Comparison of ENCODE assay signal across 8 cellular contexts in the genomic region with DNA sequence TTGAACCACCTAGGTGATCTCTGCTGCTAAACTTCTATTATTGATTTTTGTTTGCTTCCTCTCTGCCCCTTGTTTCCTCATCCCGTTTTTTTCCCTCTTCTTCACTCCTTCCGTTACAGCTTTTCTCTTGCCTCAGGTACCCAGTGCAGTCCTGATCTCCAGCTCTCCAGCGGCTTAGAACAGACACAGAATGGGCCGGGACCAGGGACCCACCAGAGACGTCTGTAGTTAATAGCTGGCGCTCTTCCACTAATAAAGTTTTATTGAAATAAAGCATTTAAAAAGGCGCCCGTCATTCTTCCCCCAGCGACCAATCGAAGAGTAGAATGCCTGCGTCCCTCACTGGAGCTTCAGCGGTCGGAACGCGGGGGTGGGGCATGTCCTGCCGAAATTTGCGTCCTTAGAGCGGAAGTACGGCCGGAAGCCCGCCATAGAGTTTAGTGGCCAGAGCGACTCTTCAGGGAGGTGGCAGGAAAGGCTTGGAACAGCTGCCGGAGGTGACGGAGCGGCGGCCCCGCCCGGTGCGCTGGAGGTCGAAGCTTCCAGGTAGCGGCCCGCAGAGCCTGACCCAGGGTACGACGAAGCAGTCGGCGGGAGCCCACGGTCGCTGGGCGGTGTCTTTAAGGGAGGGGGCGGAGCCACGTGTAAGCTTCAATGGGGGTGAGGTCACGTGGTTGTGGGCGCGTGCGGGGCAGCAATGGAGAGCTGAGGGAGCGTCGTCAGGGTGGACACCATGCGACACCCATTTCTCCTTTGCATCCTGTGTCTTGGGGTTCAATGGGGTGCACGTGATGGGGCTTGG.
A peak's percentile ranks its signal among the peaks of the same experiment; 100 is the strongest.
DNase-seq lines count a peak whose midpoint lies in the region; ATAC-seq and TF ChIP-seq lines count a peak whose summit lies in the region.

TSS of gene COPS7A (plus strand) at position 440 of the 802 bp plus-strand sequence. CDS start 611 bp downstream, outside the sequence.

- DNase-seq in GM06990 (ENCODE audit: extremely low read depth, insufficient read length): peak; percentile 100
- DNase-seq in NCI-H1092 (lab: John Stamatoyannopoulos, UW): peak; percentile 97
- DNase-seq in germinal center (ENCODE audit: low spot score): peak; percentile 96
- DNase-seq in non-pigmented ciliary epithelial cell (ENCODE audit: low read depth): peak; percentile 93
- DNase-seq in superior temporal gyrus (ENCODE audit: extremely low spot score): peak; percentile 99

- TF ChIP-seq CTCF in GM06990 (IDR thresholded peaks at IDR 0.05; ENCODE audit: insufficient read depth, low read length, poor library complexity, severe bottlenecking): no peak

- H3K4me3 Mint-ChIP-seq in activated naive CD4-positive, alpha-beta T cell treated with anti-CD3 and anti-CD28 coated beads, Interleukin-2, amount 50 U/mL, for 24 hours: peak within 1 kb of the TSS; percentile 99

- no peaks in the 10 kb centered on the region; the same call in 1 of the 2 replicates for H3K36me3 ChIP-seq in GM06990 (ENCODE audit: control insufficient read depth, insufficient read depth, low read length)

- ATAC-seq in HG02588 (IDR thresholded peaks at IDR 0.05; ENCODE audit: unreplicated experiment) (peak; percentile 90), SK-N-SH treated with all-trans-retinoic acid at 6 μM for 48 hours (peak; percentile 98)

- peaks cover 31% of the 10 kb centered on the region for H3K4me1 Mint-ChIP-seq in activated naive CD4-positive, alpha-beta T cell treated with anti-CD3 and anti-CD28 coated beads, Interleukin-2, amount 50 U/mL, for 24 hours

- peak within 1 kb of the TSS; percentile 99 for H3K27ac Mint-ChIP-seq in activated naive CD4-positive, alpha-beta T cell treated with anti-CD3 and anti-CD28 coated beads, Interleukin-2, amount 50 U/mL, for 24 hours

- peak within 1 kb of the TSS; percentile 80 for H3K4me3 ChIP-seq in GM06990 (replicated peaks; ENCODE audit: low read depth, low read length)

- H3K27me3 ChIP-seq in GM06990 (replicated peaks; ENCODE audit: control insufficient read depth, insufficient read depth, low read length): no peaks in the 10 kb centered on the region

- H3K9me3 Mint-ChIP-seq in activated naive CD4-positive, alpha-beta T cell treated with anti-CD3 and anti-CD28 coated beads, Interleukin-2, amount 50 U/mL, for 24 hours: no peaks in the 10 kb centered on the region

- H3K36me3 Mint-ChIP-seq in activated naive CD4-positive, alpha-beta T cell treated with anti-CD3 and anti-CD28 coated beads, Interleukin-2, amount 50 U/mL, for 24 hours: peaks cover 6% of the 10 kb centered on the region

- H3K27me3 Mint-ChIP-seq in activated naive CD4-positive, alpha-beta T cell treated with anti-CD3 and anti-CD28 coated beads, Interleukin-2, amount 50 U/mL, for 24 hours: no peaks in the 10 kb centered on the region

TF ChIP-seq in SK-N-SH treated with all-trans-retinoic acid at 6 μM for 48 hours, 23 proteins besides CTCF, POLR2A, EP300 and RAD21:
- TF ChIP-seq CREB5 (CRISPR knock-in tag; IDR thresholded peaks at IDR 0.05; ENCODE audit: low read depth) (no peak), PPARA (CRISPR knock-in tag; IDR thresholded peaks at IDR 0.05; ENCODE audit: borderline replicate concordance) (no peak), ZFP30 (CRISPR knock-in tag; IDR thresholded peaks at IDR 0.05) (no peak), CSDC2 (CRISPR knock-in tag; IDR thresholded peaks at IDR 0.05) (peak; percentile 55; the same call in 1 of the 2 replicates), ZNF8 (CRISPR knock-in tag; IDR thresholded peaks at IDR 0.05) (0 out of 2 replicates have a peak, but pooled peaks have one; percentile 5), PATZ1 (CRISPR knock-in tag; IDR thresholded peaks at IDR 0.05; ENCODE audit: borderline replicate concordance) (peak; percentile 41; the same call in 1 of the 2 replicates)
- TF ChIP-seq, protein P1, sequence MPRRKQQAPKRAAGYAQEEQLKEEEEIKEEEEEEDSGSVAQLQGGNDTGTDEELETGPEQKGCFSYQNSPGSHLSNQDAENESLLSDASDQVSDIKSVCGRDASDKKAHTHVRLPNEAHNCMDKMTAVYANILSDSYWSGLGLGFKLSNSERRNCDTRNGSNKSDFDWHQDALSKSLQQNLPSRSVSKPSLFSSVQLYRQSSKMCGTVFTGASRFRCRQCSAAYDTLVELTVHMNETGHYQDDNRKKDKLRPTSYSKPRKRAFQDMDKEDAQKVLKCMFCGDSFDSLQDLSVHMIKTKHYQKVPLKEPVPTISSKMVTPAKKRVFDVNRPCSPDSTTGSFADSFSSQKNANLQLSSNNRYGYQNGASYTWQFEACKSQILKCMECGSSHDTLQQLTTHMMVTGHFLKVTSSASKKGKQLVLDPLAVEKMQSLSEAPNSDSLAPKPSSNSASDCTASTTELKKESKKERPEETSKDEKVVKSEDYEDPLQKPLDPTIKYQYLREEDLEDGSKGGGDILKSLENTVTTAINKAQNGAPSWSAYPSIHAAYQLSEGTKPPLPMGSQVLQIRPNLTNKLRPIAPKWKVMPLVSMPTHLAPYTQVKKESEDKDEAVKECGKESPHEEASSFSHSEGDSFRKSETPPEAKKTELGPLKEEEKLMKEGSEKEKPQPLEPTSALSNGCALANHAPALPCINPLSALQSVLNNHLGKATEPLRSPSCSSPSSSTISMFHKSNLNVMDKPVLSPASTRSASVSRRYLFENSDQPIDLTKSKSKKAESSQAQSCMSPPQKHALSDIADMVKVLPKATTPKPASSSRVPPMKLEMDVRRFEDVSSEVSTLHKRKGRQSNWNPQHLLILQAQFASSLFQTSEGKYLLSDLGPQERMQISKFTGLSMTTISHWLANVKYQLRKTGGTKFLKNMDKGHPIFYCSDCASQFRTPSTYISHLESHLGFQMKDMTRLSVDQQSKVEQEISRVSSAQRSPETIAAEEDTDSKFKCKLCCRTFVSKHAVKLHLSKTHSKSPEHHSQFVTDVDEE (CRISPR knock-in tag; IDR thresholded peaks at IDR 0.05): peak; percentile 67

Comparison
In these comparisons a context has a peak if more than half of its experiments do, and no peak if none do; other contexts are left out.
1. Peak in every context shown above with its lines: DNase-seq, ATAC-seq and H3K4me3 ChIP-seq.